1 cellular context compared by ENCODE assay signal in genomic region chr5:77208507-77209163, GRCh38.
TF ChIP-seq lines count a peak whose summit lies in the region.

No MANE protein-coding gene starts in this region.

TF ChIP-seq in IMR-90, 13 proteins besides CTCF, POLR2A, EP300 and RAD21 (continued from another document):
- no peak for TF ChIP-seq MXI1 (IDR thresholded peaks at IDR 0.05; ENCODE audit: borderline replicate concordance, low read depth, low read length)
- TF ChIP-seq, protein P1, sequence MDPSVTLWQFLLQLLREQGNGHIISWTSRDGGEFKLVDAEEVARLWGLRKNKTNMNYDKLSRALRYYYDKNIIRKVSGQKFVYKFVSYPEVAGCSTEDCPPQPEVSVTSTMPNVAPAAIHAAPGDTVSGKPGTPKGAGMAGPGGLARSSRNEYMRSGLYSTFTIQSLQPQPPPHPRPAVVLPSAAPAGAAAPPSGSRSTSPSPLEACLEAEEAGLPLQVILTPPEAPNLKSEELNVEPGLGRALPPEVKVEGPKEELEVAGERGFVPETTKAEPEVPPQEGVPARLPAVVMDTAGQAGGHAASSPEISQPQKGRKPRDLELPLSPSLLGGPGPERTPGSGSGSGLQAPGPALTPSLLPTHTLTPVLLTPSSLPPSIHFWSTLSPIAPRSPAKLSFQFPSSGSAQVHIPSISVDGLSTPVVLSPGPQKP (IDR thresholded peaks at IDR 0.05; ENCODE audit: borderline replicate concordance, low read depth, low read length), result no peak
- TF ChIP-seq CEBPB (IDR thresholded peaks at IDR 0.05; ENCODE audit: low read depth, low read length), result no peak
- no peak for TF ChIP-seq MAFK (IDR thresholded peaks at IDR 0.05; ENCODE audit: low read depth, low read length)
